In the genomic region with DNA sequence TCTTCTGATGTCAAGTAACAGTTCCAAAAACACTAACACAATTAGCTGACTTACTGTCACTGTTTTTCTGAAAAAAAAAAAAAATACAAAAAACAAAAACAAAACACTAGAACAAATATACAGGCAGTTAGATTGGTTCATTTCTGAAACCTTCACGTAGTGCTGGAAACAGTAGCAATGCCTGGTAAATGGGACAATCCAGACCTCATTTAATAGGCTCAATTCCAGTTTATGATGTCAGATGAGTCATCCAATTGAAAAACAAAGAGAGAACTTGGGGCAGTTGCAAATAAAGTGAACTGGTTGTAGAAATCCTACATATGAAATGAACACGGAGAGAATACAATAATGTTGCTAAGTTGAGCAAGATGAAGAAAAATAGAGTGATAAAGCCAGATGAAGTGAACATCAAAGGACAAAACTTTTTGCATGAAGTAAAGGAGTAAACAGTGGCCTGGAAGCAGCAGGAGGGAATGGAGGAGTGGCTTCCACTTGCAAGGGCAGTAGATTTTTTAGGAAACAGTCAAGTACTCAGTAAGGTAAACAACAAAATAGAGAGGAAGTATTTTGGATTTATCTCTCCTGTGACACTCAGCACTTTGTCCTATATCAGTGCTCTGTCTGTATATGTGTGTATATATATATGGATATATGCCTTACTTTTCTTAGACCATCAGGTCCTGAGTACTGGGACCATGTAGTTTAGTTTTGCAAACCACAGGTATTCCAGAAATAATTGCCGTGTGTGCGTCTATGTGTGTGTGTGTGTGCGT, we compare ENCODE assay signal across 1 cellular context.
TF ChIP-seq lines count a peak whose summit lies in the region.

No MANE protein-coding gene starts in this region.

TF ChIP-seq in K562, 482 proteins besides CTCF, POLR2A, EP300 and RAD21 (continued from another document and continues in another):
- TF ChIP-seq, protein P1, sequence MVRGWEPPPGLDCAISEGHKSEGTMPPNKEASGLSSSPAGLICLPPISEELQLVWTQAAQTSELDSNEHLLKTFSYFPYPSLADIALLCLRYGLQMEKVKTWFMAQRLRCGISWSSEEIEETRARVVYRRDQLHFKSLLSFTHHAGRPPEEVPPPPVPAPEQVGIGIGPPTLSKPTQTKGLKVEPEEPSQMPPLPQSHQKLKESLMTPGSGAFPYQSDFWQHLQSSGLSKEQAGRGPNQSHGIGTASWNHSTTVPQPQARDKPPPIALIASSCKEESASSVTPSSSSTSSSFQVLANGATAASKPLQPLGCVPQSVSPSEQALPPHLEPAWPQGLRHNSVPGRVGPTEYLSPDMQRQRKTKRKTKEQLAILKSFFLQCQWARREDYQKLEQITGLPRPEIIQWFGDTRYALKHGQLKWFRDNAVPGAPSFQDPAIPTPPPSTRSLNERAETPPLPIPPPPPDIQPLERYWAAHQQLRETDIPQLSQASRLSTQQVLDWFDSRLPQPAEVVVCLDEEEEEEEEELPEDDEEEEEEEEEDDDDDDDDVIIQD (CRISPR knock-in tag; IDR thresholded peaks at IDR 0.05): no peak
- TF ChIP-seq, protein P2, sequence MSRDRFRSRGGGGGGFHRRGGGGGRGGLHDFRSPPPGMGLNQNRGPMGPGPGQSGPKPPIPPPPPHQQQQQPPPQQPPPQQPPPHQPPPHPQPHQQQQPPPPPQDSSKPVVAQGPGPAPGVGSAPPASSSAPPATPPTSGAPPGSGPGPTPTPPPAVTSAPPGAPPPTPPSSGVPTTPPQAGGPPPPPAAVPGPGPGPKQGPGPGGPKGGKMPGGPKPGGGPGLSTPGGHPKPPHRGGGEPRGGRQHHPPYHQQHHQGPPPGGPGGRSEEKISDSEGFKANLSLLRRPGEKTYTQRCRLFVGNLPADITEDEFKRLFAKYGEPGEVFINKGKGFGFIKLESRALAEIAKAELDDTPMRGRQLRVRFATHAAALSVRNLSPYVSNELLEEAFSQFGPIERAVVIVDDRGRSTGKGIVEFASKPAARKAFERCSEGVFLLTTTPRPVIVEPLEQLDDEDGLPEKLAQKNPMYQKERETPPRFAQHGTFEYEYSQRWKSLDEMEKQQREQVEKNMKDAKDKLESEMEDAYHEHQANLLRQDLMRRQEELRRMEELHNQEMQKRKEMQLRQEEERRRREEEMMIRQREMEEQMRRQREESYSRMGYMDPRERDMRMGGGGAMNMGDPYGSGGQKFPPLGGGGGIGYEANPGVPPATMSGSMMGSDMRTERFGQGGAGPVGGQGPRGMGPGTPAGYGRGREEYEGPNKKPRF (IDR thresholded peaks at IDR 0.05; ENCODE audit: low read depth, low read length): no peak
- TF ChIP-seq FOS (IDR thresholded peaks at IDR 0.05; ENCODE audit: extremely low read depth, insufficient read length): no peak
- TF ChIP-seq CREBBP (IDR thresholded peaks at IDR 0.05; ENCODE audit: low read depth, low read length): no peak
- peak; percentile 41 for TF ChIP-seq NFRKB (IDR thresholded peaks at IDR 0.05; ENCODE audit: low read depth)
- no peak; the same call in 1 of the 2 replicates for TF ChIP-seq SPI1 (IDR thresholded peaks at IDR 0.05; ENCODE audit: borderline replicate concordance, low read depth, low read length)
- TF ChIP-seq FOSL1 (tag; conservative IDR thresholded peaks at IDR 0.05): peak; percentile 85
- no peak for TF ChIP-seq MCM5 (IDR thresholded peaks at IDR 0.05; ENCODE audit: low read depth)
- TF ChIP-seq, protein P3, sequence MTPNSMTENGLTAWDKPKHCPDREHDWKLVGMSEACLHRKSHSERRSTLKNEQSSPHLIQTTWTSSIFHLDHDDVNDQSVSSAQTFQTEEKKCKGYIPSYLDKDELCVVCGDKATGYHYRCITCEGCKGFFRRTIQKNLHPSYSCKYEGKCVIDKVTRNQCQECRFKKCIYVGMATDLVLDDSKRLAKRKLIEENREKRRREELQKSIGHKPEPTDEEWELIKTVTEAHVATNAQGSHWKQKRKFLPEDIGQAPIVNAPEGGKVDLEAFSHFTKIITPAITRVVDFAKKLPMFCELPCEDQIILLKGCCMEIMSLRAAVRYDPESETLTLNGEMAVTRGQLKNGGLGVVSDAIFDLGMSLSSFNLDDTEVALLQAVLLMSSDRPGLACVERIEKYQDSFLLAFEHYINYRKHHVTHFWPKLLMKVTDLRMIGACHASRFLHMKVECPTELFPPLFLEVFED (CRISPR knock-in tag; conservative IDR thresholded peaks at IDR 0.05): no peak
- TF ChIP-seq RUNX1 (IDR thresholded peaks at IDR 0.05; ENCODE audit: low read depth): no peak
- TF ChIP-seq ARHGAP35 (IDR thresholded peaks at IDR 0.05; ENCODE audit: partially characterized antibody): no peak
- no peak for TF ChIP-seq ERF (CRISPR knock-in tag; IDR thresholded peaks at IDR 0.05)
- TF ChIP-seq, protein P4, sequence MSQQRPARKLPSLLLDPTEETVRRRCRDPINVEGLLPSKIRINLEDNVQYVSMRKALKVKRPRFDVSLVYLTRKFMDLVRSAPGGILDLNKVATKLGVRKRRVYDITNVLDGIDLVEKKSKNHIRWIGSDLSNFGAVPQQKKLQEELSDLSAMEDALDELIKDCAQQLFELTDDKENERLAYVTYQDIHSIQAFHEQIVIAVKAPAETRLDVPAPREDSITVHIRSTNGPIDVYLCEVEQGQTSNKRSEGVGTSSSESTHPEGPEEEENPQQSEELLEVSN (IDR thresholded peaks at IDR 0.05; ENCODE audit: borderline replicate concordance in 1 of 2, extremely low read depth in 1 of 2, insufficient read depth in 1 of 2, insufficient read length in 1 of 2, low read depth in 1 of 2, low read length in 1 of 2, poor library complexity in 1 of 2, severe bottlenecking in 1 of 2): no peak
- no peak for TF ChIP-seq TBP (optimal IDR thresholded peaks at IDR 0.05; ENCODE audit: low read depth, low read length)
- TF ChIP-seq, protein P5, sequence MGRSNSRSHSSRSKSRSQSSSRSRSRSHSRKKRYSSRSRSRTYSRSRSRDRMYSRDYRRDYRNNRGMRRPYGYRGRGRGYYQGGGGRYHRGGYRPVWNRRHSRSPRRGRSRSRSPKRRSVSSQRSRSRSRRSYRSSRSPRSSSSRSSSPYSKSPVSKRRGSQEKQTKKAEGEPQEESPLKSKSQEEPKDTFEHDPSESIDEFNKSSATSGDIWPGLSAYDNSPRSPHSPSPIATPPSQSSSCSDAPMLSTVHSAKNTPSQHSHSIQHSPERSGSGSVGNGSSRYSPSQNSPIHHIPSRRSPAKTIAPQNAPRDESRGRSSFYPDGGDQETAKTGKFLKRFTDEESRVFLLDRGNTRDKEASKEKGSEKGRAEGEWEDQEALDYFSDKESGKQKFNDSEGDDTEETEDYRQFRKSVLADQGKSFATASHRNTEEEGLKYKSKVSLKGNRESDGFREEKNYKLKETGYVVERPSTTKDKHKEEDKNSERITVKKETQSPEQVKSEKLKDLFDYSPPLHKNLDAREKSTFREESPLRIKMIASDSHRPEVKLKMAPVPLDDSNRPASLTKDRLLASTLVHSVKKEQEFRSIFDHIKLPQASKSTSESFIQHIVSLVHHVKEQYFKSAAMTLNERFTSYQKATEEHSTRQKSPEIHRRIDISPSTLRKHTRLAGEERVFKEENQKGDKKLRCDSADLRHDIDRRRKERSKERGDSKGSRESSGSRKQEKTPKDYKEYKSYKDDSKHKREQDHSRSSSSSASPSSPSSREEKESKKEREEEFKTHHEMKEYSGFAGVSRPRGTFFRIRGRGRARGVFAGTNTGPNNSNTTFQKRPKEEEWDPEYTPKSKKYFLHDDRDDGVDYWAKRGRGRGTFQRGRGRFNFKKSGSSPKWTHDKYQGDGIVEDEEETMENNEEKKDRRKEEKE (IDR thresholded peaks at IDR 0.05; ENCODE audit: borderline replicate concordance in 1 of 2, control insufficient read depth in 1 of 2, low read depth in 2 of 2, low read length in 1 of 2): no peak
- no peak for TF ChIP-seq PHF8 (IDR thresholded peaks at IDR 0.05; ENCODE audit: borderline replicate concordance, low read length)
- TF ChIP-seq, protein P6, sequence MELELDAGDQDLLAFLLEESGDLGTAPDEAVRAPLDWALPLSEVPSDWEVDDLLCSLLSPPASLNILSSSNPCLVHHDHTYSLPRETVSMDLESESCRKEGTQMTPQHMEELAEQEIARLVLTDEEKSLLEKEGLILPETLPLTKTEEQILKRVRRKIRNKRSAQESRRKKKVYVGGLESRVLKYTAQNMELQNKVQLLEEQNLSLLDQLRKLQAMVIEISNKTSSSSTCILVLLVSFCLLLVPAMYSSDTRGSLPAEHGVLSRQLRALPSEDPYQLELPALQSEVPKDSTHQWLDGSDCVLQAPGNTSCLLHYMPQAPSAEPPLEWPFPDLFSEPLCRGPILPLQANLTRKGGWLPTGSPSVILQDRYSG (tag; conservative IDR thresholded peaks at IDR 0.05; ENCODE audit: low read depth): no peak
- TF ChIP-seq MAFG (tag; conservative IDR thresholded peaks at IDR 0.05): no peak
- no peak for TF ChIP-seq FIP1L1 (IDR thresholded peaks at IDR 0.05; ENCODE audit: low read depth, low read length, poor library complexity, severe bottlenecking)
- TF ChIP-seq MCM2 (IDR thresholded peaks at IDR 0.05; ENCODE audit: low read depth): no peak
- TF ChIP-seq PURB (CRISPR knock-in tag; IDR thresholded peaks at IDR 0.05; ENCODE audit: low read depth): no peak
- TF ChIP-seq MIER1 (IDR thresholded peaks at IDR 0.05; ENCODE audit: low read depth): no peak
- TF ChIP-seq, protein P7, sequence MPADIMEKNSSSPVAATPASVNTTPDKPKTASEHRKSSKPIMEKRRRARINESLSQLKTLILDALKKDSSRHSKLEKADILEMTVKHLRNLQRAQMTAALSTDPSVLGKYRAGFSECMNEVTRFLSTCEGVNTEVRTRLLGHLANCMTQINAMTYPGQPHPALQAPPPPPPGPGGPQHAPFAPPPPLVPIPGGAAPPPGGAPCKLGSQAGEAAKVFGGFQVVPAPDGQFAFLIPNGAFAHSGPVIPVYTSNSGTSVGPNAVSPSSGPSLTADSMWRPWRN (IDR thresholded peaks at IDR 0.05; ENCODE audit: low read depth): no peak
- no peak for TF ChIP-seq MYBL2 (IDR thresholded peaks at IDR 0.05; ENCODE audit: low read depth)
- no peak for TF ChIP-seq MYBL2 (CRISPR knock-in tag; IDR thresholded peaks at IDR 0.05; ENCODE audit: borderline replicate concordance)
- TF ChIP-seq MTA3 (IDR thresholded peaks at IDR 0.05; ENCODE audit: borderline replicate concordance): no peak
- TF ChIP-seq HNRNPH1 (optimal IDR thresholded peaks at IDR 0.05; ENCODE audit: low read depth, low read length): no peak
- TF ChIP-seq SIRT6 (IDR thresholded peaks at IDR 0.05; ENCODE audit: low read depth, low read length): no peak
- TF ChIP-seq CBX5 (IDR thresholded peaks at IDR 0.05; ENCODE audit: borderline replicate concordance, low read depth): no peak
- TF ChIP-seq, protein P8, sequence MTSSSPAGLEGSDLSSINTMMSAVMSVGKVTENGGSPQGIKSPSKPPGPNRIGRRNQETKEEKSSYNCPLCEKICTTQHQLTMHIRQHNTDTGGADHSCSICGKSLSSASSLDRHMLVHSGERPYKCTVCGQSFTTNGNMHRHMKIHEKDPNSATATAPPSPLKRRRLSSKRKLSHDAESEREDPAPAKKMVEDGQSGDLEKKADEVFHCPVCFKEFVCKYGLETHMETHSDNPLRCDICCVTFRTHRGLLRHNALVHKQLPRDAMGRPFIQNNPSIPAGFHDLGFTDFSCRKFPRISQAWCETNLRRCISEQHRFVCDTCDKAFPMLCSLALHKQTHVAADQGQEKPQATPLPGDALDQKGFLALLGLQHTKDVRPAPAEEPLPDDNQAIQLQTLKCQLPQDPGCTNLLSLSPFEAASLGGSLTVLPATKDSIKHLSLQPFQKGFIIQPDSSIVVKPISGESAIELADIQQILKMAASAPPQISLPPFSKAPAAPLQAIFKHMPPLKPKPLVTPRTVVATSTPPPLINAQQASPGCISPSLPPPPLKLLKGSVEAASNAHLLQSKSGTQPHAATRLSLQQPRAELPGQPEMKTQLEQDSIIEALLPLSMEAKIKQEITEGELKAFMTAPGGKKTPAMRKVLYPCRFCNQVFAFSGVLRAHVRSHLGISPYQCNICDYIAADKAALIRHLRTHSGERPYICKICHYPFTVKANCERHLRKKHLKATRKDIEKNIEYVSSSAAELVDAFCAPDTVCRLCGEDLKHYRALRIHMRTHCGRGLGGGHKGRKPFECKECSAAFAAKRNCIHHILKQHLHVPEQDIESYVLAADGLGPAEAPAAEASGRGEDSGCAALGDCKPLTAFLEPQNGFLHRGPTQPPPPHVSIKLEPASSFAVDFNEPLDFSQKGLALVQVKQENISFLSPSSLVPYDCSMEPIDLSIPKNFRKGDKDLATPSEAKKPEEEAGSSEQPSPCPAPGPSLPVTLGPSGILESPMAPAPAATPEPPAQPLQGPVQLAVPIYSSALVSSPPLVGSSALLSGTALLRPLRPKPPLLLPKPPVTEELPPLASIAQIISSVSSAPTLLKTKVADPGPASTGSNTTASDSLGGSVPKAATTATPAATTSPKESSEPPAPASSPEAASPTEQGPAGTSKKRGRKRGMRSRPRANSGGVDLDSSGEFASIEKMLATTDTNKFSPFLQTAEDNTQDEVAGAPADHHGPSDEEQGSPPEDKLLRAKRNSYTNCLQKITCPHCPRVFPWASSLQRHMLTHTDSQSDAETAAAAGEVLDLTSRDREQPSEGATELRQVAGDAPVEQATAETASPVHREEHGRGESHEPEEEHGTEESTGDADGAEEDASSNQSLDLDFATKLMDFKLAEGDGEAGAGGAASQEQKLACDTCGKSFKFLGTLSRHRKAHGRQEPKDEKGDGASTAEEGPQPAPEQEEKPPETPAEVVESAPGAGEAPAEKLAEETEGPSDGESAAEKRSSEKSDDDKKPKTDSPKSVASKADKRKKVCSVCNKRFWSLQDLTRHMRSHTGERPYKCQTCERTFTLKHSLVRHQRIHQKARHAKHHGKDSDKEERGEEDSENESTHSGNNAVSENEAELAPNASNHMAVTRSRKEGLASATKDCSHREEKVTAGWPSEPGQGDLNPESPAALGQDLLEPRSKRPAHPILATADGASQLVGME (CRISPR knock-in tag; IDR thresholded peaks at IDR 0.05): no peak
- no peak for TF ChIP-seq HMGN3 (IDR thresholded peaks at IDR 0.05; ENCODE audit: borderline replicate concordance, extremely low read depth, insufficient read length, low read depth, low read length)
- TF ChIP-seq HEY1 (CRISPR knock-in tag; IDR thresholded peaks at IDR 0.05; ENCODE audit: borderline replicate concordance): no peak
- no peak for TF ChIP-seq TEAD1 (CRISPR knock-in tag; IDR thresholded peaks at IDR 0.05)
- no peak for TF ChIP-seq KDM5B (IDR thresholded peaks at IDR 0.05; ENCODE audit: insufficient replicate concordance, low read depth, low read length)
- no peak for TF ChIP-seq DDX20 (tag; IDR thresholded peaks at IDR 0.05; ENCODE audit: low read depth)
- no peak for TF ChIP-seq ZNF212 (CRISPR knock-in tag; IDR thresholded peaks at IDR 0.05)
- peak; percentile 22 for TF ChIP-seq ZNF175 (CRISPR knock-in tag; IDR thresholded peaks at IDR 0.05; ENCODE audit: low read depth)
- no peak for TF ChIP-seq ZNF780A (CRISPR knock-in tag; IDR thresholded peaks at IDR 0.05)
- no peak for TF ChIP-seq XRCC3 (IDR thresholded peaks at IDR 0.05)
- no peak for TF ChIP-seq SAFB (IDR thresholded peaks at IDR 0.05; ENCODE audit: borderline replicate concordance, low read depth, low read length)
- TF ChIP-seq NRF1 (conservative IDR thresholded peaks at IDR 0.05 in 1 of 2, IDR thresholded peaks at IDR 0.05 in 1 of 2): no peak
- TF ChIP-seq, protein P9, sequence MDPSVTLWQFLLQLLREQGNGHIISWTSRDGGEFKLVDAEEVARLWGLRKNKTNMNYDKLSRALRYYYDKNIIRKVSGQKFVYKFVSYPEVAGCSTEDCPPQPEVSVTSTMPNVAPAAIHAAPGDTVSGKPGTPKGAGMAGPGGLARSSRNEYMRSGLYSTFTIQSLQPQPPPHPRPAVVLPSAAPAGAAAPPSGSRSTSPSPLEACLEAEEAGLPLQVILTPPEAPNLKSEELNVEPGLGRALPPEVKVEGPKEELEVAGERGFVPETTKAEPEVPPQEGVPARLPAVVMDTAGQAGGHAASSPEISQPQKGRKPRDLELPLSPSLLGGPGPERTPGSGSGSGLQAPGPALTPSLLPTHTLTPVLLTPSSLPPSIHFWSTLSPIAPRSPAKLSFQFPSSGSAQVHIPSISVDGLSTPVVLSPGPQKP (CRISPR knock-in tag; IDR thresholded peaks at IDR 0.05): no peak
- TF ChIP-seq MEIS2 (IDR thresholded peaks at IDR 0.05; ENCODE audit: partially characterized antibody): peak; percentile 28
- TF ChIP-seq MECOM (CRISPR knock-in tag; IDR thresholded peaks at IDR 0.05): no peak
- TF ChIP-seq ZNF232 (CRISPR knock-in tag; IDR thresholded peaks at IDR 0.05): no peak
- TF ChIP-seq ZNF133 (CRISPR knock-in tag; IDR thresholded peaks at IDR 0.05): no peak
